Comparison of ENCODE assay signal across 12 cellular contexts in genomic region chr10:122143238-122143841, GRCh38.
DNase-seq lines count a peak whose midpoint lies in the region; ATAC-seq, FAIRE-seq and TF ChIP-seq lines count a peak whose summit lies in the region.
"Had no signal": no experiment of that assay in that cellular context is flagged by ENCODE, and none has a peak within 500 bp of the region (broad histone marks: within the 10 kb centered on the region; RNA-seq: fewer than 3 reads in every experiment).

No MANE protein-coding gene starts in this region.

- in situ Hi-C loops in transverse colon (cut with MboI; ENCODE audit: low pct_ligation_motif_present in 1 of 4, low pct_unique_long_range_greater_than_20kb in 1 of 4, low sequenced_read_pairs in 3 of 4): no loop called here

- WGBS in heart left ventricle, 4 donors: 68 to 76% (median 72%) methylated on average over 12 to 14 of the region's 14 CpGs
- WGBS in transverse colon (ENCODE audit: low coverage in 1 of 2), 2 donors: 24 to 74% methylated on average over 3 to 14 of the region's 14 CpGs

- peaks cover 0 to 31% (median 10%) of the 10 kb centered on the region in 9 donors for H3K36me3 ChIP-seq in heart left ventricle
- H3K36me3 ChIP-seq in astrocyte (ENCODE audit: insufficient read depth, low read length): peaks cover 7% of the 10 kb centered on the region
- H3K36me3 ChIP-seq in transverse colon: no peaks in the 10 kb centered on the region

- H3K4me3 ChIP-seq in heart left ventricle (no peak overlapping the region), astrocyte (ENCODE audit: insufficient read depth, low read depth, low read length) (no peak overlapping the region), transverse colon (no peak overlapping the region)
- H3K4me3 ChIP-seq: upper lobe of left lung had no signal

- H3K27ac ChIP-seq in heart left ventricle (peak overlapping the region in 9 of 12 donors; percentile 5 to 94 (median 87)), astrocyte (ENCODE audit: low read depth, low read length) (no peak overlapping the region), transverse colon (peak overlapping the region; percentile 61 to 74 (median 70))

- peaks cover 7% of the 10 kb centered on the region for H3K36me3 Mint-ChIP-seq in astrocyte (ENCODE audit: low read depth, unreplicated experiment)

- H3K27me3 ChIP-seq in heart left ventricle (no peaks in the 10 kb centered on the region), astrocyte (ENCODE audit: insufficient read depth, low read length) (no peaks in the 10 kb centered on the region), transverse colon (no peaks in the 10 kb centered on the region)
- H3K27me3 ChIP-seq: upper lobe of left lung had no signal

- H3K27me3 Mint-ChIP-seq in astrocyte (ENCODE audit: low read depth, unreplicated experiment): no peaks in the 10 kb centered on the region

- H3K4me1 ChIP-seq in heart left ventricle: peaks cover 30 to 85% (median 71%) of the 10 kb centered on the region in 12 donors
- H3K4me1 ChIP-seq in astrocyte (ENCODE audit: insufficient read depth, low read length): peaks cover 53% of the 10 kb centered on the region
- peaks cover 10 to 36% (median 23%) of the 10 kb centered on the region in 4 donors for H3K4me1 ChIP-seq in transverse colon

- peak overlapping the region; percentile 82 for H3K4me2 ChIP-seq in astrocyte (ENCODE audit: low read length)

- ATAC-seq in heart left ventricle (no peak), HG02870 (IDR thresholded peaks at IDR 0.05; ENCODE audit: unreplicated experiment) (no peak)

- no peak for TF ChIP-seq CTCF in heart left ventricle (IDR thresholded peaks at IDR 0.05)
- no peak for TF ChIP-seq CTCF in astrocyte (IDR thresholded peaks at IDR 0.05; ENCODE audit: insufficient read depth, low read depth, low read length)
- TF ChIP-seq CTCF in transverse colon (IDR thresholded peaks at IDR 0.05): no peak

- H2AFZ ChIP-seq in astrocyte (ENCODE audit: low read depth, low read length): no peak overlapping the region

- peak overlapping the region; percentile 2 for H3K27ac Mint-ChIP-seq in astrocyte (ENCODE audit: unreplicated experiment)
- H3K27ac Mint-ChIP-seq: HFFc6 had no signal

- peak in 1 of 5 donors; percentile 23 for DNase-seq in heart left ventricle
- no peak for DNase-seq in cardiac septum (ENCODE audit: low spot score)
- DNase-seq in astrocyte (ENCODE audit: low read depth): no peak
- peak; percentile 57 for DNase-seq in medulla oblongata (ENCODE audit: extremely low spot score)
- no peak for DNase-seq in transverse colon
- DNase-seq in NOMO-1 treated with DMSO at 0.1 percent for 48 hours (lab: John Stamatoyannopoulos, UW; ENCODE audit: unreplicated experiment): no peak
- DNase-seq in NCI-H748 (lab: John Stamatoyannopoulos, UW; ENCODE audit: unreplicated experiment): no peak
- DNase-seq: HFFc6, NCI-H1105 had no signal

- FAIRE-seq in astrocyte (lab: Jason Lieb, UNC): no peak
- FAIRE-seq: RCC 7860 had no signal

- H3K79me2 ChIP-seq in astrocyte (ENCODE audit: insufficient read depth, low read length): peaks cover 21% of the 10 kb centered on the region

- H3K9me3 Mint-ChIP-seq in astrocyte (ENCODE audit: unreplicated experiment): peaks cover 2% of the 10 kb centered on the region
- H3K9me3 Mint-ChIP-seq: HFFc6 had no signal

- TF ChIP-seq POLR2A in heart left ventricle (IDR thresholded peaks at IDR 0.05): no peak
- TF ChIP-seq POLR2A in transverse colon (IDR thresholded peaks at IDR 0.05): no peak

- TF ChIP-seq EP300 in transverse colon (IDR thresholded peaks at IDR 0.05; ENCODE audit: low read depth): no peak

- H4K20me1 ChIP-seq in astrocyte (ENCODE audit: insufficient read depth, low read length): peaks cover 13% of the 10 kb centered on the region

- peaks cover 0 to 10% (median 0%) of the 10 kb centered on the region in 12 donors for H3K9me3 ChIP-seq in heart left ventricle
- H3K9me3 ChIP-seq in astrocyte (ENCODE audit: insufficient read depth, low read depth, low read length): no peaks in the 10 kb centered on the region
- no peaks in the 10 kb centered on the region for H3K9me3 ChIP-seq in transverse colon
- H3K9me3 ChIP-seq: upper lobe of left lung had no signal

- no peak overlapping the region for H3K4me3 Mint-ChIP-seq in astrocyte (ENCODE audit: unreplicated experiment)
- H3K4me3 Mint-ChIP-seq: HFFc6 had no signal

- peaks cover 34% of the 10 kb centered on the region for H3K4me1 Mint-ChIP-seq in astrocyte (ENCODE audit: low read depth, unreplicated experiment)

- intact Hi-C loops in heart left ventricle (cut with DNase I): loop anchor here in 8 of 10 donors (5.0 to 10.0 kb wide), 5 partner anchors 39 to 124 kb away; no protein-coding TSS in a partner anchor
- intact Hi-C loops in cardiac septum (cut with DNase I): loop anchor here (2.0 to 5.0 kb wide), 2 partner anchors 29 to 124 kb away; no protein-coding TSS in a partner anchor
- intact Hi-C loops in transverse colon (cut with DNase I; ENCODE audit: low total_unique reads): no loop called here

- no peak overlapping the region for H3K9ac ChIP-seq in astrocyte (ENCODE audit: low read length)
